ENCODE assay signal across 17 cellular contexts in genomic region chr7:70590126-70590854, GRCh38.
"Had no signal": no experiment of that assay in that cellular context is flagged by ENCODE, and none has a peak within 500 bp of the region (broad histone marks: within the 10 kb centered on the region; RNA-seq: fewer than 3 reads in every experiment).

No MANE protein-coding gene starts in this region.

- H3K4me1 ChIP-seq: heart left ventricle, pancreas, upper lobe of right lung had no signal

- H3K27ac ChIP-seq: heart left ventricle, pancreas, suprapubic skin, upper lobe of right lung had no signal

- ATAC-seq: activated T-helper 17 cell treated with anti-CD3 and anti-CD28 coated beads, Interleukin-2, amount 50 U/mL, for 72 hours; heart left ventricle; pancreas; stimulated activated naive CD8-positive, alpha-beta T cell treated with anti-CD3 and anti-CD28 coated beads, Interleukin-15, Interleukin-2, amounts not matched to agents 100 U/mL and 50 U/mL, for 24 hours; upper lobe of right lung had no signal

- H3K36me3 ChIP-seq: heart left ventricle, pancreas, suprapubic skin, upper lobe of right lung had no signal

- FAIRE-seq: colon, keratinocyte, pancreas, TTC549 had no signal

- H3K4me1 Mint-ChIP-seq: activated CD4-positive, alpha-beta T cell treated with anti-CD3 and anti-CD28 coated beads, Interleukin-2, amount 10 ng/mL, durations not matched to agents 7 days and 5 days; activated T-helper 17 cell treated with anti-CD3 and anti-CD28 coated beads, Interleukin-2, amount 50 U/mL, for 72 hours had no signal

- H3K4me3 ChIP-seq: heart left ventricle, pancreas, suprapubic skin, upper lobe of right lung had no signal

- H3K4me3 Mint-ChIP-seq: activated B cell treated with CpG ODN at 0.5 μM for 24 hours; activated CD4-positive, alpha-beta T cell treated with anti-CD3 and anti-CD28 coated beads, Interleukin-2, amount 10 ng/mL, durations not matched to agents 7 days and 5 days; activated naive CD4-positive, alpha-beta T cell treated with anti-CD3 and anti-CD28 coated beads for 36 hours; activated T-helper 17 cell treated with anti-CD3 and anti-CD28 coated beads, Interleukin-2, amount 50 U/mL, for 72 hours had no signal

- H3K27me3 ChIP-seq: heart left ventricle, pancreas had no signal

- H3K9me3 ChIP-seq: heart left ventricle, pancreas, suprapubic skin, upper lobe of right lung had no signal

- H3K27ac Mint-ChIP-seq: activated B cell treated with CpG ODN at 0.5 μM for 24 hours; activated CD4-positive, alpha-beta T cell treated with anti-CD3 and anti-CD28 coated beads, Interleukin-2, amount 10 ng/mL, durations not matched to agents 7 days and 5 days; activated naive CD4-positive, alpha-beta T cell treated with anti-CD3 and anti-CD28 coated beads for 36 hours; activated T-helper 17 cell treated with anti-CD3 and anti-CD28 coated beads, Interleukin-2, amount 50 U/mL, for 72 hours had no signal

- H3K9me3 Mint-ChIP-seq: activated B cell treated with CpG ODN at 0.5 μM for 24 hours; activated CD4-positive, alpha-beta T cell treated with anti-CD3 and anti-CD28 coated beads, Interleukin-2, amount 10 ng/mL, durations not matched to agents 7 days and 5 days; activated naive CD4-positive, alpha-beta T cell treated with anti-CD3 and anti-CD28 coated beads for 36 hours; activated T-helper 17 cell treated with anti-CD3 and anti-CD28 coated beads, Interleukin-2, amount 50 U/mL, for 72 hours had no signal

- DNase-seq: activated B cell treated with CpG ODN at 0.5 μM for 24 hours; activated CD4-positive, alpha-beta T cell treated with anti-CD3 and anti-CD28 coated beads, Interleukin-2, amount 10 ng/mL, durations not matched to agents 7 days and 5 days; activated CD8-positive, alpha-beta memory T cell treated with anti-CD3 and anti-CD28 coated beads for 24 hours; activated naive CD4-positive, alpha-beta T cell treated with anti-CD3 and anti-CD28 coated beads for 36 hours; effector CD4-positive, alpha-beta T cell; foreskin melanocyte; heart left ventricle; pancreas; stimulated activated CD4-positive, alpha-beta T cell treated with anti-CD3 and anti-CD28 coated beads, Interleukin-4, amount 100 ng/mL, for 1 hour; stimulated activated CD8-positive, alpha-beta memory T cell treated with anti-CD3 and anti-CD28 coated beads, Interleukin-4, amount 100 ng/mL, for 48 hours; stimulated activated naive CD8-positive, alpha-beta T cell treated with anti-CD3 and anti-CD28 coated beads, Interleukin-15, Interleukin-2, amounts not matched to agents 100 U/mL and 50 U/mL, for 24 hours; upper lobe of right lung had no signal
